2 cellular contexts compared by ENCODE assay signal in genomic region chr7:116528008-116528789, GRCh38.
TF ChIP-seq lines count a peak whose summit lies in the region.

No MANE protein-coding gene starts in this region.

TF ChIP-seq in WTC11, 78 proteins besides CTCF, POLR2A, EP300 and RAD21:
- no peak for TF ChIP-seq SOX15 (CRISPR knock-in tag; IDR thresholded peaks at IDR 0.05)
- no peak for TF ChIP-seq USF2 (CRISPR knock-in tag; IDR thresholded peaks at IDR 0.05)
- TF ChIP-seq ERG (CRISPR knock-in tag; IDR thresholded peaks at IDR 0.05) = no peak
- no peak for TF ChIP-seq TP53 (CRISPR knock-in tag; IDR thresholded peaks at IDR 0.05)
- TF ChIP-seq ETV6 (CRISPR knock-in tag; IDR thresholded peaks at IDR 0.05) = no peak
- no peak for TF ChIP-seq ZNF396 (CRISPR knock-in tag; IDR thresholded peaks at IDR 0.05; ENCODE audit: borderline replicate concordance)
- TF ChIP-seq CREB1 (CRISPR knock-in tag; IDR thresholded peaks at IDR 0.05) = no peak
- no peak for TF ChIP-seq ZNF425 (CRISPR knock-in tag; conservative IDR thresholded peaks at IDR 0.05)
TF ChIP-seq in WTC11: peak in this region for 0.

TF ChIP-seq in HepG2, 621 proteins besides CTCF, POLR2A, EP300 and RAD21:
- TF ChIP-seq SIX4 (CRISPR knock-in tag; IDR thresholded peaks at IDR 0.05) (no peak), EEA1 (CRISPR knock-in tag; IDR thresholded peaks at IDR 0.05; ENCODE audit: borderline replicate concordance) (no peak), ZBTB20 (CRISPR knock-in tag; IDR thresholded peaks at IDR 0.05; ENCODE audit: borderline replicate concordance, low read depth) (no peak), NCOA1 (CRISPR knock-in tag; IDR thresholded peaks at IDR 0.05) (no peak), ZNF772 (CRISPR knock-in tag; IDR thresholded peaks at IDR 0.05) (no peak), THAP8 (CRISPR knock-in tag; IDR thresholded peaks at IDR 0.05; ENCODE audit: borderline replicate concordance) (no peak), SP5 (CRISPR knock-in tag; IDR thresholded peaks at IDR 0.05; ENCODE audit: borderline replicate concordance, low read depth) (no peak), SOX13 (IDR thresholded peaks at IDR 0.05) (no peak), SOX13 (CRISPR knock-in tag; conservative IDR thresholded peaks at IDR 0.05 in 1 of 2, IDR thresholded peaks at IDR 0.05 in 1 of 2) (no peak), ZNF263 (CRISPR knock-in tag; IDR thresholded peaks at IDR 0.05) (no peak), SNAI1 (CRISPR knock-in tag; IDR thresholded peaks at IDR 0.05; ENCODE audit: borderline replicate concordance) (no peak), GMEB1 (CRISPR knock-in tag; IDR thresholded peaks at IDR 0.05; ENCODE audit: borderline replicate concordance) (no peak), ZNF883 (CRISPR knock-in tag; IDR thresholded peaks at IDR 0.05; ENCODE audit: not compliant biosample characterization) (no peak), NFE2 (CRISPR knock-in tag; IDR thresholded peaks at IDR 0.05) (no peak), ZZZ3 (CRISPR knock-in tag; IDR thresholded peaks at IDR 0.05; ENCODE audit: borderline replicate concordance) (no peak), TFDP1 (CRISPR knock-in tag; IDR thresholded peaks at IDR 0.05; ENCODE audit: borderline replicate concordance) (no peak), CENPT (CRISPR knock-in tag; IDR thresholded peaks at IDR 0.05; ENCODE audit: low read depth) (no peak), CEBPG (CRISPR knock-in tag; IDR thresholded peaks at IDR 0.05) (no peak), HOXA7 (CRISPR knock-in tag; IDR thresholded peaks at IDR 0.05) (no peak), RFX1 (IDR thresholded peaks at IDR 0.05) (no peak)
